In genomic region chr1:156226782-156227181, GRCh38 we compare ENCODE assay signal across 20 cellular contexts. TPM values are rescaled to one million over a fixed set of nuclear protein-coding genes. Genes with fewer than 3 reads are reported as not detected.
DNase-seq lines count a peak whose midpoint lies in the region; ATAC-seq and TF ChIP-seq lines count a peak whose summit lies in the region.
"Had no signal": no experiment of that assay in that cellular context is flagged by ENCODE, and none has a peak within 500 bp of the region (broad histone marks: within the 10 kb centered on the region; RNA-seq: fewer than 3 reads in every experiment).

No MANE protein-coding gene starts in this region.

- H3K27ac Mint-ChIP-seq in CD4-positive, CD25-positive, alpha-beta regulatory T cell = peak overlapping the region in 2 of 3 donors; percentile 2 to 89
- peak overlapping the region; percentile 79 for H3K27ac Mint-ChIP-seq in activated T-helper 17 cell treated with anti-CD3 and anti-CD28 coated beads, Interleukin-2, amount 50 U/mL, for 72 hours
- H3K27ac Mint-ChIP-seq in glutamatergic neuron (ENCODE audit: unreplicated experiment) = no peak overlapping the region
- H3K27ac Mint-ChIP-seq: activated B cell treated with CpG ODN at 0.5 μM for 24 hours had no signal

- H3K9me3 Mint-ChIP-seq in CD4-positive, CD25-positive, alpha-beta regulatory T cell = no peaks in the 10 kb centered on the region
- H3K9me3 Mint-ChIP-seq in activated T-helper 17 cell treated with anti-CD3 and anti-CD28 coated beads, Interleukin-2, amount 50 U/mL, for 72 hours = no peaks in the 10 kb centered on the region
- peaks cover 2% of the 10 kb centered on the region for H3K9me3 Mint-ChIP-seq in glutamatergic neuron (ENCODE audit: unreplicated experiment)
- H3K9me3 Mint-ChIP-seq: activated B cell treated with CpG ODN at 0.5 μM for 24 hours; central memory CD8-positive, alpha-beta T cell; effector memory CD8-positive, alpha-beta T cell; T-cell had no signal

- peaks cover 36% of the 10 kb centered on the region for H3K36me3 ChIP-seq in CD4-positive, CD25-positive, alpha-beta regulatory T cell (ENCODE audit: control insufficient read depth, insufficient read depth, low read length)

- peaks cover 11% of the 10 kb centered on the region for H3K4me1 ChIP-seq in CD4-positive, CD25-positive, alpha-beta regulatory T cell (ENCODE audit: control insufficient read depth, insufficient read depth, low read length, poor library complexity, severe bottlenecking)

- DNase-seq in CD4-positive, CD25-positive, alpha-beta regulatory T cell = no peak
- no peak for DNase-seq in NCI-H2227 treated with DMSO at 0.1 percent for 48 hours (lab: John Stamatoyannopoulos, UW)
- DNase-seq in activated gamma-delta T cell treated with Interleukin-2 at 50 U/mL for 16 hours = no peak
- DNase-seq in glutamatergic neuron = no peak
- DNase-seq: activated B cell treated with CpG ODN at 0.5 μM for 24 hours; AML-193; amniotic stem cell; effector memory CD8-positive, alpha-beta T cell; HCEC 1CT; mammary epithelial cell; naive thymus-derived CD4-positive, alpha-beta T cell; NCI-H1436; T-cell; transverse colon had no signal

- H3K4me3 ChIP-seq in CD4-positive, CD25-positive, alpha-beta regulatory T cell (ENCODE audit: low read depth, low read length) = no peak overlapping the region
- H3K4me3 ChIP-seq: skin epidermis, transverse colon had no signal

- no peak for ATAC-seq in CD4-positive, CD25-positive, alpha-beta regulatory T cell (ENCODE audit: low read depth in 2 of 2)
- peak; percentile 10 for ATAC-seq in GM18517 (IDR thresholded peaks at IDR 0.05; ENCODE audit: unreplicated experiment)
- peak; percentile 15 for ATAC-seq in HG03103 (IDR thresholded peaks at IDR 0.05; ENCODE audit: low read depth, unreplicated experiment)
- no peak for ATAC-seq in activated T-helper 17 cell treated with anti-CD3 and anti-CD28 coated beads, Interleukin-2, amount 50 U/mL, for 72 hours (replicated peaks)
- no peak for ATAC-seq in GM21825 (IDR thresholded peaks at IDR 0.05; ENCODE audit: unreplicated experiment)
- ATAC-seq: effector memory CD8-positive, alpha-beta T cell; naive thymus-derived CD4-positive, alpha-beta T cell; T-cell had no signal

- peaks cover 38% of the 10 kb centered on the region for H3K36me3 Mint-ChIP-seq in CD4-positive, CD25-positive, alpha-beta regulatory T cell
- H3K36me3 Mint-ChIP-seq in activated T-helper 17 cell treated with anti-CD3 and anti-CD28 coated beads, Interleukin-2, amount 50 U/mL, for 72 hours (ENCODE audit: low read depth) = peaks cover 75% of the 10 kb centered on the region
- H3K36me3 Mint-ChIP-seq in glutamatergic neuron (ENCODE audit: unreplicated experiment) = no peaks in the 10 kb centered on the region

- no peaks in the 10 kb centered on the region for H3K27me3 Mint-ChIP-seq in CD4-positive, CD25-positive, alpha-beta regulatory T cell
- H3K27me3 Mint-ChIP-seq in activated T-helper 17 cell treated with anti-CD3 and anti-CD28 coated beads, Interleukin-2, amount 50 U/mL, for 72 hours = no peaks in the 10 kb centered on the region
- peaks cover 2% of the 10 kb centered on the region for H3K27me3 Mint-ChIP-seq in glutamatergic neuron (ENCODE audit: unreplicated experiment)
- H3K27me3 Mint-ChIP-seq: activated B cell treated with CpG ODN at 0.5 μM for 24 hours; central memory CD8-positive, alpha-beta T cell; effector memory CD8-positive, alpha-beta T cell; naive thymus-derived CD4-positive, alpha-beta T cell; T-cell had no signal

- no peak overlapping the region for H3K4me3 Mint-ChIP-seq in CD4-positive, CD25-positive, alpha-beta regulatory T cell
- peak overlapping the region; percentile 50 for H3K4me3 Mint-ChIP-seq in activated T-helper 17 cell treated with anti-CD3 and anti-CD28 coated beads, Interleukin-2, amount 50 U/mL, for 72 hours
- H3K4me3 Mint-ChIP-seq in glutamatergic neuron (ENCODE audit: unreplicated experiment) = no peak overlapping the region
- H3K4me3 Mint-ChIP-seq: activated B cell treated with CpG ODN at 0.5 μM for 24 hours; central memory CD8-positive, alpha-beta T cell; effector memory CD8-positive, alpha-beta T cell; T-cell had no signal

- no peaks in the 10 kb centered on the region for H3K9me3 ChIP-seq in CD4-positive, CD25-positive, alpha-beta regulatory T cell (ENCODE audit: control insufficient read depth in 2 of 2, low read length in 2 of 2)
- H3K9me3 ChIP-seq: transverse colon had no signal

- no peak overlapping the region for H3K27ac ChIP-seq in CD4-positive, CD25-positive, alpha-beta regulatory T cell (ENCODE audit: insufficient read depth, low read length, poor library complexity, severe bottlenecking)

- no peak for TF ChIP-seq CTCF in glutamatergic neuron (IDR thresholded peaks at IDR 0.05; ENCODE audit: partially characterized antibody, unreplicated experiment)

- H3K4me1 Mint-ChIP-seq in CD4-positive, CD25-positive, alpha-beta regulatory T cell = peaks cover 22 to 29% (median 22%) of the 10 kb centered on the region in 4 donors
- peaks cover 32% of the 10 kb centered on the region for H3K4me1 Mint-ChIP-seq in activated T-helper 17 cell treated with anti-CD3 and anti-CD28 coated beads, Interleukin-2, amount 50 U/mL, for 72 hours
- H3K4me1 Mint-ChIP-seq in glutamatergic neuron (ENCODE audit: low read depth, unreplicated experiment) = peaks cover 10% of the 10 kb centered on the region

- H3K27me3 ChIP-seq in CD4-positive, CD25-positive, alpha-beta regulatory T cell (ENCODE audit: control insufficient read depth, insufficient read depth, low read length) = no peaks in the 10 kb centered on the region
- H3K27me3 ChIP-seq: transverse colon had no signal

RNA-seq across cellular contexts. Expression of gene PMF1, which starts 14.0 kb away (rescaled TPM):
- total RNA-seq in CD4-positive, CD25-positive, alpha-beta regulatory T cell = 69.3 TPM
- 10 to 100 TPM; 70.6 to 89.9 (median 88.7) TPM for polyA plus RNA-seq in CD4-positive, CD25-positive, alpha-beta regulatory T cell
- 10 to 100 TPM; 85.6 to 87.3 TPM for total RNA-seq in activated T-helper 17 cell treated with anti-CD3 and anti-CD28 coated beads, Interleukin-2, amount 50 U/mL, for 72 hours
- 31.6 TPM for total RNA-seq in glutamatergic neuron (ENCODE audit: unreplicated experiment)

RNA-seq across cellular contexts. Expression of gene BGLAP, which starts 15.2 kb away (rescaled TPM):
- 1.1 TPM for total RNA-seq in CD4-positive, CD25-positive, alpha-beta regulatory T cell
- polyA plus RNA-seq in CD4-positive, CD25-positive, alpha-beta regulatory T cell = not detected
- 1 to 10 TPM; 3.2 to 6.8 TPM for total RNA-seq in activated T-helper 17 cell treated with anti-CD3 and anti-CD28 coated beads, Interleukin-2, amount 50 U/mL, for 72 hours
- total RNA-seq in glutamatergic neuron (ENCODE audit: unreplicated experiment) = not detected
- total RNA-seq: mammary epithelial cell had no signal

RNA-seq across cellular contexts. Expression of gene PAQR6, which starts 21.1 kb away (rescaled TPM):
- total RNA-seq in CD4-positive, CD25-positive, alpha-beta regulatory T cell = 3.7 TPM
- 1 to 10 TPM in 1 of 4 donors, under 1 TPM in 3; 0.13 to 2.0 (median 0.57) TPM for polyA plus RNA-seq in CD4-positive, CD25-positive, alpha-beta regulatory T cell
- total RNA-seq in activated T-helper 17 cell treated with anti-CD3 and anti-CD28 coated beads, Interleukin-2, amount 50 U/mL, for 72 hours = 10 to 100 TPM in 1 of 2 donors, 1 to 10 TPM in 1; 8.0 to 10.9 TPM
- total RNA-seq in glutamatergic neuron (ENCODE audit: unreplicated experiment) = 10.8 TPM

RNA-seq across cellular contexts. Expression of gene SLC25A44, which starts 32.9 kb away (rescaled TPM):
- total RNA-seq in CD4-positive, CD25-positive, alpha-beta regulatory T cell = 21.3 TPM
- 10 to 100 TPM in 3 of 4 donors, 1 to 10 TPM in 1; 8.2 to 17.5 (median 12.7) TPM for polyA plus RNA-seq in CD4-positive, CD25-positive, alpha-beta regulatory T cell
- total RNA-seq in activated T-helper 17 cell treated with anti-CD3 and anti-CD28 coated beads, Interleukin-2, amount 50 U/mL, for 72 hours = 10 to 100 TPM; 23.5 to 38.1 TPM
- 66.0 TPM for total RNA-seq in glutamatergic neuron (ENCODE audit: unreplicated experiment)

RNA-seq across cellular contexts. Expression of gene SMG5, which starts 55.8 kb away (rescaled TPM):
- total RNA-seq in CD4-positive, CD25-positive, alpha-beta regulatory T cell = 64.0 TPM
- 10 to 100 TPM; 12.0 to 14.4 (median 14.1) TPM for polyA plus RNA-seq in CD4-positive, CD25-positive, alpha-beta regulatory T cell
- 10 to 100 TPM; 75.7 to 93.7 TPM for total RNA-seq in activated T-helper 17 cell treated with anti-CD3 and anti-CD28 coated beads, Interleukin-2, amount 50 U/mL, for 72 hours
- 86.6 TPM for total RNA-seq in glutamatergic neuron (ENCODE audit: unreplicated experiment)

Comparison
In these comparisons a context has a peak if more than half of its experiments do, and no peak if none do; other contexts are left out.
1. ATAC-seq: peak in GM18517 (single experiment) and HG03103 (single experiment); none in CD4-positive, CD25-positive, alpha-beta regulatory T cell (0 of 2), activated T-helper 17 cell treated with anti-CD3 and anti-CD28 coated beads, Interleukin-2, amount 50 U/mL, for 72 hours (single experiment) and GM21825 (single experiment).